1 cellular context compared by ENCODE assay signal in genomic region chr4:47550899-47551548, GRCh38.
TF ChIP-seq lines count a peak whose summit lies in the region.

No MANE protein-coding gene starts in this region.

TF ChIP-seq in IMR-90, 13 proteins besides CTCF, POLR2A, EP300 and RAD21:
- no peak for TF ChIP-seq NFE2L2 (IDR thresholded peaks at IDR 0.05; ENCODE audit: low read depth, low read length)
- TF ChIP-seq USF2 (IDR thresholded peaks at IDR 0.05; ENCODE audit: low read depth, low read length): no peak
- TF ChIP-seq MXI1 (IDR thresholded peaks at IDR 0.05; ENCODE audit: borderline replicate concordance, low read depth, low read length): no peak
- no peak for TF ChIP-seq BHLHE40 (IDR thresholded peaks at IDR 0.05; ENCODE audit: low read depth, low read length)
- no peak for TF ChIP-seq MAZ (IDR thresholded peaks at IDR 0.05; ENCODE audit: borderline replicate concordance, low read depth, low read length)
- no peak for TF ChIP-seq ELK1 (IDR thresholded peaks at IDR 0.05; ENCODE audit: borderline replicate concordance, low read depth, low read length)
- no peak for TF ChIP-seq CHD1 (IDR thresholded peaks at IDR 0.05; ENCODE audit: low read depth, low read length)
- TF ChIP-seq RCOR1 (IDR thresholded peaks at IDR 0.05; ENCODE audit: insufficient replicate concordance, low read length): no peak
- TF ChIP-seq SMC3 (IDR thresholded peaks at IDR 0.05; ENCODE audit: low read depth, low read length): no peak
- no peak for TF ChIP-seq RFX5 (IDR thresholded peaks at IDR 0.05; ENCODE audit: low read depth, low read length)
- TF ChIP-seq CEBPB (IDR thresholded peaks at IDR 0.05; ENCODE audit: low read depth, low read length): no peak
- no peak for TF ChIP-seq MAFK (IDR thresholded peaks at IDR 0.05; ENCODE audit: low read depth, low read length)
- no peak for TF ChIP-seq FOS (IDR thresholded peaks at IDR 0.05; ENCODE audit: low read depth, low read length)
